In the genomic region with DNA sequence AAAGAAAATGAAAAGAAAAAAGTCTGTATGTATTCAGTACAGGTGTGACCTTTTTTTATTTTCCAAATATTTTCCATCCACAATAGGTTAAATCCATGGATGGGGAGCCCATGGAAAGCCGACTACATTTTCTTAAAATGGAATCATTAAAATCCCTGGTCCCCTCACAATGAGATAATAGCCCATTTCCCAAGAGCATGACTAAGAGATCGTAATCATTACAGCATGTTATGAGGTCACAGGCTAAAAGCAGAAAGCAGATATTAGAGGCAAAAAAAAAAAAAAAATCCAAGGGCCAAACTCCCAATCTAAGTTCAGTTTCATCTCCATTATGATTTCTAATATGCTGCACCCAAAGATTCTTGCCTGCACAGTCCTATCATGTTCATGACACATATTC, we compare ENCODE assay signal across 8 cellular contexts. TPM values are rescaled to one million over a fixed set of nuclear protein-coding genes. Genes with fewer than 3 reads are reported as not detected.
DNase-seq lines count a peak whose midpoint lies in the region; ATAC-seq and TF ChIP-seq lines count a peak whose summit lies in the region.

No MANE protein-coding gene starts in this region.

- DNase-seq in activated CD4-positive, alpha-beta T cell treated with anti-CD3 and anti-CD28 coated beads for 36 hours, result no peak
- DNase-seq in activated CD4-positive, alpha-beta T cell treated with anti-CD3 and anti-CD28 coated beads, Interleukin-2, amount 50 U/mL, for 4 hours, result no peak
- no peak for DNase-seq in OCI-LY7 (ENCODE audit: low spot score)
- DNase-seq in NCI-H345 treated with DMSO at 0.1 percent for 48 hours (lab: John Stamatoyannopoulos, UW; ENCODE audit: unreplicated experiment), result no peak
- no peak for DNase-seq in left lobe of liver (ENCODE audit: low spot score)

- H3K9me3 ChIP-seq in OCI-LY7 (ENCODE audit: low read length) (no peaks in the 10 kb centered on the region), endocrine pancreas (ENCODE audit: control insufficient read depth, low read length) (no peaks in the 10 kb centered on the region)

- intact Hi-C loops in activated CD4-positive, alpha-beta T cell treated with anti-CD3 and anti-CD28 coated beads for 36 hours (cut with DNase I, micrococcal nuclease), result loop anchor here (1.0 to 5.0 kb wide), 5 partner anchors 10 to 355 kb away; no protein-coding TSS in a partner anchor
- intact Hi-C loops in OCI-LY7 (cut with micrococcal nuclease; ENCODE audit: unreplicated experiment), result loop anchor here (2.0 to 10.0 kb wide), 2 partner anchors 23 to 1273 kb away; no protein-coding TSS in a partner anchor

- no peaks in the 10 kb centered on the region for H3K27me3 ChIP-seq in endocrine pancreas (ENCODE audit: control insufficient read depth, insufficient read depth, low read length)

- no peak for ATAC-seq in activated CD4-positive, alpha-beta T cell treated with anti-CD3 and anti-CD28 coated beads for 36 hours
- no peak for ATAC-seq in stimulated activated memory B cell treated with anti-CD40 and anti-IgM and Interleukin-4, amounts not matched to agents 10 μg/mL and 1 μg/mL and 100 μg/mL, for 72 hours
- no peak for ATAC-seq in GM19397 (IDR thresholded peaks at IDR 0.05; ENCODE audit: unreplicated experiment)
- ATAC-seq in left lobe of liver, result no peak

- POLR2A ChIA-PET in activated CD4-positive, alpha-beta T cell treated with anti-CD3 and anti-CD28 coated beads for 36 hours (lab: Charles Lee), result interaction anchor here (0.6 to 3.3 kb wide), 6 partner anchors 9 to 43 kb away, joined by 3 to 15 read pairs (median 4); no protein-coding TSS in a partner anchor
- POLR2A ChIA-PET in OCI-LY7 (lab: Charles Lee), result interaction anchor here (1.0 to 11.3 kb wide), 9 partner anchors 8 to 779 kb away, joined by 3 to 127 read pairs (median 16); a partner anchor contains a TSS

- H3K27ac ChIP-seq in OCI-LY7 (ENCODE audit: low read depth, low read length, poor library complexity, severe bottlenecking), result peak overlapping the region; percentile 90

- no peak for TF ChIP-seq CTCF in OCI-LY7 (conservative IDR thresholded peaks at IDR 0.05; ENCODE audit: low read length)

- H3K4me2 ChIP-seq in OCI-LY7 (ENCODE audit: low read length), result peak overlapping the region; percentile 93

- BruUV-seq in OCI-LY7 (replicated peaks; lab: Mats Ljungman, UMichigan), result no TSS peak

- H3K9me3 Mint-ChIP-seq in activated CD4-positive, alpha-beta T cell treated with anti-CD3 and anti-CD28 coated beads for 36 hours (ENCODE audit: low read depth), result no peaks in the 10 kb centered on the region
- H3K9me3 Mint-ChIP-seq in stimulated activated memory B cell treated with anti-CD40 and anti-IgM and Interleukin-4, amounts not matched to agents 10 μg/mL and 1 μg/mL and 100 μg/mL, for 72 hours, result no peaks in the 10 kb centered on the region

- H3K4me1 Mint-ChIP-seq in activated CD4-positive, alpha-beta T cell treated with anti-CD3 and anti-CD28 coated beads for 36 hours, result peaks cover 89% of the 10 kb centered on the region
- peaks cover 67% of the 10 kb centered on the region for H3K4me1 Mint-ChIP-seq in stimulated activated memory B cell treated with anti-CD40 and anti-IgM and Interleukin-4, amounts not matched to agents 10 μg/mL and 1 μg/mL and 100 μg/mL, for 72 hours

- CTCF ChIA-PET in activated CD4-positive, alpha-beta T cell treated with anti-CD3 and anti-CD28 coated beads for 36 hours (lab: Charles Lee), result interaction anchor here (0.6 to 5.9 kb wide), 11 partner anchors 9 to 162 kb away, joined by 3 to 54 read pairs (median 4); no protein-coding TSS in a partner anchor
- CTCF ChIA-PET in OCI-LY7 (lab: Charles Lee; ENCODE audit: unreplicated experiment), result interaction anchor here (0.6 to 1.2 kb wide), 3 partner anchors 10 to 28 kb away, joined by 3 read pairs; no protein-coding TSS in a partner anchor

- H2AFZ ChIP-seq in OCI-LY7 (ENCODE audit: low read length), result no peak overlapping the region; the same call in 1 of the 2 replicates

- H3K36me3 Mint-ChIP-seq in activated CD4-positive, alpha-beta T cell treated with anti-CD3 and anti-CD28 coated beads for 36 hours (ENCODE audit: low read depth), result peaks cover 14% of the 10 kb centered on the region
- peaks cover 57% of the 10 kb centered on the region for H3K36me3 Mint-ChIP-seq in stimulated activated memory B cell treated with anti-CD40 and anti-IgM and Interleukin-4, amounts not matched to agents 10 μg/mL and 1 μg/mL and 100 μg/mL, for 72 hours

- H3K27me3 Mint-ChIP-seq in activated CD4-positive, alpha-beta T cell treated with anti-CD3 and anti-CD28 coated beads for 36 hours, result no peaks in the 10 kb centered on the region
- no peaks in the 10 kb centered on the region for H3K27me3 Mint-ChIP-seq in stimulated activated memory B cell treated with anti-CD40 and anti-IgM and Interleukin-4, amounts not matched to agents 10 μg/mL and 1 μg/mL and 100 μg/mL, for 72 hours

- peaks cover 94% of the 10 kb centered on the region for H3K79me2 ChIP-seq in OCI-LY7 (ENCODE audit: insufficient read depth, low read depth, low read length)

- H3K4me1 ChIP-seq in OCI-LY7 (ENCODE audit: insufficient read depth, low read length, poor library complexity, severe bottlenecking) (peaks cover 88% of the 10 kb centered on the region), endocrine pancreas (ENCODE audit: control insufficient read depth, insufficient read depth, low read length) (no peaks in the 10 kb centered on the region)

- H3K27ac Mint-ChIP-seq in activated CD4-positive, alpha-beta T cell treated with anti-CD3 and anti-CD28 coated beads for 36 hours, result peak overlapping the region; percentile 90
- H3K27ac Mint-ChIP-seq in stimulated activated memory B cell treated with anti-CD40 and anti-IgM and Interleukin-4, amounts not matched to agents 10 μg/mL and 1 μg/mL and 100 μg/mL, for 72 hours, result peak overlapping the region; percentile 95

- no peak overlapping the region for H3K9ac ChIP-seq in endocrine pancreas (ENCODE audit: control insufficient read depth, insufficient read depth, low read length)

- H4K20me1 ChIP-seq in OCI-LY7 (ENCODE audit: insufficient read depth, low read length), result peaks cover 12% of the 10 kb centered on the region; the same call in 1 of the 2 replicates

- peak overlapping the region; percentile 82 for H3K4me3 ChIP-seq in OCI-LY7 (ENCODE audit: low read depth, low read length, poor library complexity, severe bottlenecking)
- H3K4me3 ChIP-seq in endocrine pancreas (ENCODE audit: control insufficient read depth, insufficient read depth, low read length), result peak overlapping the region; percentile 36

- H3K36me3 ChIP-seq in OCI-LY7 (ENCODE audit: insufficient read depth, low read length) (peaks cover 3% of the 10 kb centered on the region; the same call in 1 of the 2 replicates), endocrine pancreas (ENCODE audit: control insufficient read depth, insufficient read depth, low read length) (no peaks in the 10 kb centered on the region)

- H3K9me2 ChIP-seq in OCI-LY7 (ENCODE audit: insufficient read depth, low read length), result no peaks in the 10 kb centered on the region

- peak overlapping the region; percentile 80 for H3K4me3 Mint-ChIP-seq in activated CD4-positive, alpha-beta T cell treated with anti-CD3 and anti-CD28 coated beads for 36 hours
- H3K4me3 Mint-ChIP-seq in stimulated activated memory B cell treated with anti-CD40 and anti-IgM and Interleukin-4, amounts not matched to agents 10 μg/mL and 1 μg/mL and 100 μg/mL, for 72 hours, result peak overlapping the region; percentile 90

RNA-seq across cellular contexts. Expression of a gene that starts 44.7 kb away (rescaled TPM):
- 100 to 1,000 TPM; 109 to 130 TPM for total RNA-seq in activated CD4-positive, alpha-beta T cell treated with anti-CD3 and anti-CD28 coated beads for 36 hours
- 73.0 and 88.1 TPM in 2 replicates for total RNA-seq in OCI-LY7 (2014; rRNA removed; shearing (Covaris generic))
- total RNA-seq in OCI-LY7 (2022), result 148 and 156 TPM in 2 replicates
- 32.1 TPM for total RNA-seq in left lobe of liver
